1 cellular context compared by ENCODE assay signal in the genomic region with DNA sequence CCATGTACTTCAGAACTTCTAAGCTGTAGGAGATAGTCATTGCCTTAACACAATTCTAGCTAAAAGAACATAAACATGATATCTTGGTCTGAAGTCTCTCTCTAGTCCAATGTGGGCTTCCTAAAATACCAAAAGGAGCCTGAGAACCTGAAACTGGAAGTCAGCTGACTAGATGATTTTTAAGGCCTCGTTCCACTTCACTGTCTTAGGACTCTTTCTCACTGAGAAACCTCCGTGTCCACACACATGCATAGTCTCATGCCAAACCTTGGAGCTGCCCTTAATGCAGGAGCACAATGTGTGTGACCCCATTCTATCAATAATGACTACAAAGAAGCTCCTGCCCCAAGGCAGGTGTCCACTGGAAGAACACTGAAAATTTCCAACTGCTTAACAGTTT.
TF ChIP-seq lines count a peak whose summit lies in the region.

No MANE protein-coding gene starts in this region.

TF ChIP-seq in GM12878, 131 proteins besides CTCF, POLR2A, EP300 and RAD21 (continued from another document):
- TF ChIP-seq, protein P1, sequence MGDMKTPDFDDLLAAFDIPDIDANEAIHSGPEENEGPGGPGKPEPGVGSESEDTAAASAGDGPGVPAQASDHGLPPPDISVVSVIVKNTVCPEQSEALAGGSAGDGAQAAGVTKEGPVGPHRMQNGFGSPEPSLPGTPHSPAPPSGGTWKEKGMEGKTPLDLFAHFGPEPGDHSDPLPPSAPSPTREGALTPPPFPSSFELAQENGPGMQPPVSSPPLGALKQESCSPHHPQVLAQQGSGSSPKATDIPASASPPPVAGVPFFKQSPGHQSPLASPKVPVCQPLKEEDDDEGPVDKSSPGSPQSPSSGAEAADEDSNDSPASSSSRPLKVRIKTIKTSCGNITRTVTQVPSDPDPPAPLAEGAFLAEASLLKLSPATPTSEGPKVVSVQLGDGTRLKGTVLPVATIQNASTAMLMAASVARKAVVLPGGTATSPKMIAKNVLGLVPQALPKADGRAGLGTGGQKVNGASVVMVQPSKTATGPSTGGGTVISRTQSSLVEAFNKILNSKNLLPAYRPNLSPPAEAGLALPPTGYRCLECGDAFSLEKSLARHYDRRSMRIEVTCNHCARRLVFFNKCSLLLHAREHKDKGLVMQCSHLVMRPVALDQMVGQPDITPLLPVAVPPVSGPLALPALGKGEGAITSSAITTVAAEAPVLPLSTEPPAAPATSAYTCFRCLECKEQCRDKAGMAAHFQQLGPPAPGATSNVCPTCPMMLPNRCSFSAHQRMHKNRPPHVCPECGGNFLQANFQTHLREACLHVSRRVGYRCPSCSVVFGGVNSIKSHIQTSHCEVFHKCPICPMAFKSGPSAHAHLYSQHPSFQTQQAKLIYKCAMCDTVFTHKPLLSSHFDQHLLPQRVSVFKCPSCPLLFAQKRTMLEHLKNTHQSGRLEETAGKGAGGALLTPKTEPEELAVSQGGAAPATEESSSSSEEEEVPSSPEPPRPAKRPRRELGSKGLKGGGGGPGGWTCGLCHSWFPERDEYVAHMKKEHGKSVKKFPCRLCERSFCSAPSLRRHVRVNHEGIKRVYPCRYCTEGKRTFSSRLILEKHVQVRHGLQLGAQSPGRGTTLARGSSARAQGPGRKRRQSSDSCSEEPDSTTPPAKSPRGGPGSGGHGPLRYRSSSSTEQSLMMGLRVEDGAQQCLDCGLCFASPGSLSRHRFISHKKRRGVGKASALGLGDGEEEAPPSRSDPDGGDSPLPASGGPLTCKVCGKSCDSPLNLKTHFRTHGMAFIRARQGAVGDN (IDR thresholded peaks at IDR 0.05) = 0 out of 2 replicates have a peak, but pooled peaks have one; percentile 51
- peak; percentile 49 for TF ChIP-seq RUNX3 (IDR thresholded peaks at IDR 0.05; ENCODE audit: low read length)
